Comparison of ENCODE assay signal across 8 cellular contexts in genomic region chr6:42050897-42051653, GRCh38. TPM values are rescaled to one million over a fixed set of nuclear protein-coding genes. Genes with fewer than 3 reads are reported as not detected.
DNase-seq lines count a peak whose midpoint lies in the region; ATAC-seq, FAIRE-seq and TF ChIP-seq lines count a peak whose summit lies in the region.

No MANE protein-coding gene starts in this region.

- H3K36me3 ChIP-seq in BE2C (peaks cover 16% of the 10 kb centered on the region), Karpas-422 (ENCODE audit: insufficient read depth, low read length) (peaks cover 23% of the 10 kb centered on the region)

- no peaks in the 10 kb centered on the region for H3K9me2 ChIP-seq in Karpas-422 (replicated peaks; ENCODE audit: insufficient read depth, low read length)

- H3K36me3 Mint-ChIP-seq in natural killer cell: peaks cover 3% of the 10 kb centered on the region

- peaks cover 18% of the 10 kb centered on the region for H3K79me2 ChIP-seq in Karpas-422 (ENCODE audit: low read length)

- no peaks in the 10 kb centered on the region for H3K4me1 ChIP-seq in BE2C
- peaks cover 48% of the 10 kb centered on the region for H3K4me1 ChIP-seq in Karpas-422 (ENCODE audit: low read length)

- TF ChIP-seq CTCF in BE2C (IDR thresholded peaks at IDR 0.05; ENCODE audit: low read depth, low read length) (no peak), coronary artery (IDR thresholded peaks at IDR 0.05) (no peak), natural killer cell (IDR thresholded peaks at IDR 0.05) (no peak)

- H3K4me3 ChIP-seq in BE2C (ENCODE audit: low read depth, low read length): peak overlapping the region; percentile 86
- peak overlapping the region; percentile 91 for H3K4me3 ChIP-seq in Karpas-422 (ENCODE audit: low read length)
- peak overlapping the region; percentile 94 for H3K4me3 ChIP-seq in coronary artery

- H4K20me1 ChIP-seq in Karpas-422 (ENCODE audit: insufficient read depth, low read depth, low read length): no peaks in the 10 kb centered on the region

- H2AFZ ChIP-seq in Karpas-422 (ENCODE audit: low read length): 0 out of 2 replicates have a peak overlapping the region, but pooled peaks have one; percentile 39

- H3K27me3 Mint-ChIP-seq in natural killer cell (ENCODE audit: low read depth in 2 of 2): no peaks in the 10 kb centered on the region

- H3K4me3 Mint-ChIP-seq in natural killer cell: peak overlapping the region; percentile 98

- H3K27me3 ChIP-seq in BE2C (peaks cover 9% of the 10 kb centered on the region), Karpas-422 (ENCODE audit: low read length) (no peaks in the 10 kb centered on the region)

- peaks cover 42 to 59% of the 10 kb centered on the region in 2 donors for H3K4me1 Mint-ChIP-seq in natural killer cell

- H3K27ac ChIP-seq in Karpas-422 (ENCODE audit: low read length): peak overlapping the region; percentile 77; the same call in 1 of the 2 replicates
- peak overlapping the region; percentile 87 to 89 for H3K27ac ChIP-seq in coronary artery

- intact Hi-C loops in natural killer cell (cut with micrococcal nuclease): no loop called here

- peak overlapping the region; percentile 87 to 97 for H3K27ac Mint-ChIP-seq in natural killer cell

- DNase-seq in BE2C: no peak
- DNase-seq in Karpas-422: no peak
- no peak for DNase-seq in coronary artery (ENCODE audit: low spot score)
- no peak for DNase-seq in natural killer cell
- no peak for DNase-seq in GM12892 (ENCODE audit: insufficient read length)
- DNase-seq in activated effector memory CD4-positive, alpha-beta T cell treated with Interleukin-2 at 50 U/mL for 16 hours: no peak
- DNase-seq in activated CD4-positive, CD25-positive, alpha-beta regulatory T cell (lab: John Stamatoyannopoulos, UW): no peak

- H3K9me3 Mint-ChIP-seq in natural killer cell: no peaks in the 10 kb centered on the region

- H3K4me2 ChIP-seq in Karpas-422 (ENCODE audit: low read depth, low read length, poor library complexity, severe bottlenecking): peak overlapping the region; percentile 88

- peak overlapping the region; percentile 86 for H3K9ac ChIP-seq in Karpas-422 (ENCODE audit: low read length)

- no peak for FAIRE-seq in GM12892 (lab: Jason Lieb, UNC)

- no peak for ATAC-seq in natural killer cell
- no peak for ATAC-seq in HG03520 (IDR thresholded peaks at IDR 0.05; ENCODE audit: unreplicated experiment)

- no peaks in the 10 kb centered on the region for H3K9me3 ChIP-seq in BE2C
- H3K9me3 ChIP-seq in Karpas-422 (ENCODE audit: low read length): no peaks in the 10 kb centered on the region

- TF ChIP-seq POLR2A in GM12892 (IDR thresholded peaks at IDR 0.05; ENCODE audit: low read depth, low read length): no peak

RNA-seq across cellular contexts. Expression of gene TAF8, which starts 0.8 kb away (rescaled TPM):
- 30.5 TPM for polyA plus RNA-seq in BE2C (2012; ENCODE audit: insufficient read depth, insufficient read length, low read depth)
- 25.8 and 25.9 TPM in 2 replicates for total RNA-seq in Karpas-422 (2014; rRNA removed; shearing (Covaris generic); ENCODE audit: low replicate concordance)
- total RNA-seq in natural killer cell: 10 to 100 TPM; 38.4 to 54.2 (median 47.5) TPM
- 11.4 TPM for polyA plus RNA-seq in GM12892 (2012; ENCODE audit: missing spikeins)
